1 cellular context compared by ENCODE assay signal in the genomic region with DNA sequence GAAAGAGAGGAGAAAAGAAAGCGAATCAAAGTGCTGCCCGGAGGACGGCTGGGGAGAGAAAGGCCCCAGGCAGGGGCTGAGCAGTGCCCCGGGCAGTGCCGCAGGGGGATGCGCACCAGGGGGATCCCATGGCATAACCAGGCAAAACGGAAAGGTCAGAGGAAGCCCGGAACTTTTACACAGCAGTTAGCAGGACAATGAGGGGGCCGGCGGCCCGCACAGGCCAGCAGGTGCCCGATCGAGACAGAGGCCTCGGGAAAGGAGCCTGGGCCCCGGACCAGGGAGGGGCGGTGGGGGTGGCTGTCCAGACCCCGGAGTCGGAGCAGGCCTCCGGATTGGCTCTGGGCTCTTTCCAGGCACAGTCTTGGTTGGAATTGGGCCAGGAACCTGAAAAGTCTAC.
TF ChIP-seq lines count a peak whose summit lies in the region.

No MANE protein-coding gene starts in this region.

TF ChIP-seq in GM23338, 12 proteins besides CTCF, POLR2A, EP300 and RAD21 (continued from another document):
- TF ChIP-seq, protein P1, sequence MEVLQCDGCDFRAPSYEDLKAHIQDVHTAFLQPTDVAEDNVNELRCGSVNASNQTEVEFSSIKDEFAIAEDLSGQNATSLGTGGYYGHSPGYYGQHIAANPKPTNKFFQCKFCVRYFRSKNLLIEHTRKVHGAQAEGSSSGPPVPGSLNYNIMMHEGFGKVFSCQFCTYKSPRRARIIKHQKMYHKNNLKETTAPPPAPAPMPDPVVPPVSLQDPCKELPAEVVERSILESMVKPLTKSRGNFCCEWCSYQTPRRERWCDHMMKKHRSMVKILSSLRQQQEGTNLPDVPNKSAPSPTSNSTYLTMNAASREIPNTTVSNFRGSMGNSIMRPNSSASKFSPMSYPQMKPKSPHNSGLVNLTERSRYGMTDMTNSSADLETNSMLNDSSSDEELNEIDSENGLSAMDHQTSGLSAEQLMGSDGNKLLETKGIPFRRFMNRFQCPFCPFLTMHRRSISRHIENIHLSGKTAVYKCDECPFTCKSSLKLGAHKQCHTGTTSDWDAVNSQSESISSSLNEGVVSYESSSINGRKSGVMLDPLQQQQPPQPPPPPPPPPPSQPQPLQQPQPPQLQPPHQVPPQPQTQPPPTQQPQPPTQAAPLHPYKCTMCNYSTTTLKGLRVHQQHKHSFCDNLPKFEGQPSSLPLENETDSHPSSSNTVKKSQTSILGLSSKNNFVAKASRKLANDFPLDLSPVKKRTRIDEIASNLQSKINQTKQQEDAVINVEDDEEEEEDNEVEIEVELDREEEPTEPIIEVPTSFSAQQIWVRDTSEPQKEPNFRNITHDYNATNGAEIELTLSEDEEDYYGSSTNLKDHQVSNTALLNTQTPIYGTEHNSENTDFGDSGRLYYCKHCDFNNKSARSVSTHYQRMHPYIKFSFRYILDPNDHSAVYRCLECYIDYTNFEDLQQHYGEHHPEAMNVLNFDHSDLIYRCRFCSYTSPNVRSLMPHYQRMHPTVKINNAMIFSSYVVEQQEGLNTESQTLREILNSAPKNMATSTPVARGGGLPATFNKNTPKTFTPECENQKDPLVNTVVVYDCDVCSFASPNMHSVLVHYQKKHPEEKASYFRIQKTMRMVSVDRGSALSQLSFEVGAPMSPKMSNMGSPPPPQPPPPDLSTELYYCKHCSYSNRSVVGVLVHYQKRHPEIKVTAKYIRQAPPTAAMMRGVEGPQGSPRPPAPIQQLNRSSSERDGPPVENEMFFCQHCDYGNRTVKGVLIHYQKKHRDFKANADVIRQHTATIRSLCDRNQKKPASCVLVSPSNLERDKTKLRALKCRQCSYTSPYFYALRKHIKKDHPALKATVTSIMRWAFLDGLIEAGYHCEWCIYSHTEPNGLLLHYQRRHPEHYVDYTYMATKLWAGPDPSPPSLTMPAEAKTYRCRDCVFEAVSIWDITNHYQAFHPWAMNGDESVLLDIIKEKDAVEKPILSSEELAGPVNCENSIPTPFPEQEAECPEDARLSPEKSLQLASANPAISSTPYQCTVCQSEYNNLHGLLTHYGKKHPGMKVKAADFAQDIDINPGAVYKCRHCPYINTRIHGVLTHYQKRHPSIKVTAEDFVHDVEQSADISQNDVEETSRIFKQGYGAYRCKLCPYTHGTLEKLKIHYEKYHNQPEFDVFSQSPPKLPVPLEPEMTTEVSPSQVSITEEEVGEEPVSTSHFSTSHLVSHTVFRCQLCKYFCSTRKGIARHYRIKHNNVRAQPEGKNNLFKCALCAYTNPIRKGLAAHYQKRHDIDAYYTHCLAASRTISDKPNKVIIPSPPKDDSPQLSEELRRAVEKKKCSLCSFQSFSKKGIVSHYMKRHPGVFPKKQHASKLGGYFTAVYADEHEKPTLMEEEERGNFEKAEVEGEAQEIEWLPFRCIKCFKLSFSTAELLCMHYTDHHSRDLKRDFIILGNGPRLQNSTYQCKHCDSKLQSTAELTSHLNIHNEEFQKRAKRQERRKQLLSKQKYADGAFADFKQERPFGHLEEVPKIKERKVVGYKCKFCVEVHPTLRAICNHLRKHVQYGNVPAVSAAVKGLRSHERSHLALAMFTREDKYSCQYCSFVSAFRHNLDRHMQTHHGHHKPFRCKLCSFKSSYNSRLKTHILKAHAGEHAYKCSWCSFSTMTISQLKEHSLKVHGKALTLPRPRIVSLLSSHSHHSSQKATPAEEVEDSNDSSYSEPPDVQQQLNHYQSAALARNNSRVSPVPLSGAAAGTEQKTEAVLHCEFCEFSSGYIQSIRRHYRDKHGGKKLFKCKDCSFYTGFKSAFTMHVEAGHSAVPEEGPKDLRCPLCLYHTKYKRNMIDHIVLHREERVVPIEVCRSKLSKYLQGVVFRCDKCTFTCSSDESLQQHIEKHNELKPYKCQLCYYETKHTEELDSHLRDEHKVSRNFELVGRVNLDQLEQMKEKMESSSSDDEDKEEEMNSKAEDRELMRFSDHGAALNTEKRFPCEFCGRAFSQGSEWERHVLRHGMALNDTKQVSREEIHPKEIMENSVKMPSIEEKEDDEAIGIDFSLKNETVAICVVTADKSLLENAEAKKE (CRISPR knock-in tag; IDR thresholded peaks at IDR 0.05) = no peak
- TF ChIP-seq, protein P2, sequence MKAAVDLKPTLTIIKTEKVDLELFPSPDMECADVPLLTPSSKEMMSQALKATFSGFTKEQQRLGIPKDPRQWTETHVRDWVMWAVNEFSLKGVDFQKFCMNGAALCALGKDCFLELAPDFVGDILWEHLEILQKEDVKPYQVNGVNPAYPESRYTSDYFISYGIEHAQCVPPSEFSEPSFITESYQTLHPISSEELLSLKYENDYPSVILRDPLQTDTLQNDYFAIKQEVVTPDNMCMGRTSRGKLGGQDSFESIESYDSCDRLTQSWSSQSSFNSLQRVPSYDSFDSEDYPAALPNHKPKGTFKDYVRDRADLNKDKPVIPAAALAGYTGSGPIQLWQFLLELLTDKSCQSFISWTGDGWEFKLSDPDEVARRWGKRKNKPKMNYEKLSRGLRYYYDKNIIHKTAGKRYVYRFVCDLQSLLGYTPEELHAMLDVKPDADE (IDR thresholded peaks at IDR 0.05) = no peak
- no peak for TF ChIP-seq EZH2phosphoT487 (IDR thresholded peaks at IDR 0.05; ENCODE audit: unreplicated experiment)
- no peak for TF ChIP-seq NANOG (IDR thresholded peaks at IDR 0.05; ENCODE audit: borderline replicate concordance)
- TF ChIP-seq ZNF331 (CRISPR knock-in tag; IDR thresholded peaks at IDR 0.05; ENCODE audit: low read depth) = no peak
- no peak for TF ChIP-seq ZNF114 (CRISPR knock-in tag; IDR thresholded peaks at IDR 0.05)
- TF ChIP-seq POLR2AphosphoS5 (IDR thresholded peaks at IDR 0.05; ENCODE audit: low read depth) = no peak
- no peak for TF ChIP-seq EZH2 (IDR thresholded peaks at IDR 0.05; ENCODE audit: low read depth, unreplicated experiment)
- no peak for TF ChIP-seq JUNB (IDR thresholded peaks at IDR 0.05; ENCODE audit: unreplicated experiment)
- TF ChIP-seq, protein P3, sequence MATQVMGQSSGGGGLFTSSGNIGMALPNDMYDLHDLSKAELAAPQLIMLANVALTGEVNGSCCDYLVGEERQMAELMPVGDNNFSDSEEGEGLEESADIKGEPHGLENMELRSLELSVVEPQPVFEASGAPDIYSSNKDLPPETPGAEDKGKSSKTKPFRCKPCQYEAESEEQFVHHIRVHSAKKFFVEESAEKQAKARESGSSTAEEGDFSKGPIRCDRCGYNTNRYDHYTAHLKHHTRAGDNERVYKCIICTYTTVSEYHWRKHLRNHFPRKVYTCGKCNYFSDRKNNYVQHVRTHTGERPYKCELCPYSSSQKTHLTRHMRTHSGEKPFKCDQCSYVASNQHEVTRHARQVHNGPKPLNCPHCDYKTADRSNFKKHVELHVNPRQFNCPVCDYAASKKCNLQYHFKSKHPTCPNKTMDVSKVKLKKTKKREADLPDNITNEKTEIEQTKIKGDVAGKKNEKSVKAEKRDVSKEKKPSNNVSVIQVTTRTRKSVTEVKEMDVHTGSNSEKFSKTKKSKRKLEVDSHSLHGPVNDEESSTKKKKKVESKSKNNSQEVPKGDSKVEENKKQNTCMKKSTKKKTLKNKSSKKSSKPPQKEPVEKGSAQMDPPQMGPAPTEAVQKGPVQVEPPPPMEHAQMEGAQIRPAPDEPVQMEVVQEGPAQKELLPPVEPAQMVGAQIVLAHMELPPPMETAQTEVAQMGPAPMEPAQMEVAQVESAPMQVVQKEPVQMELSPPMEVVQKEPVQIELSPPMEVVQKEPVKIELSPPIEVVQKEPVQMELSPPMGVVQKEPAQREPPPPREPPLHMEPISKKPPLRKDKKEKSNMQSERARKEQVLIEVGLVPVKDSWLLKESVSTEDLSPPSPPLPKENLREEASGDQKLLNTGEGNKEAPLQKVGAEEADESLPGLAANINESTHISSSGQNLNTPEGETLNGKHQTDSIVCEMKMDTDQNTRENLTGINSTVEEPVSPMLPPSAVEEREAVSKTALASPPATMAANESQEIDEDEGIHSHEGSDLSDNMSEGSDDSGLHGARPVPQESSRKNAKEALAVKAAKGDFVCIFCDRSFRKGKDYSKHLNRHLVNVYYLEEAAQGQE (IDR thresholded peaks at IDR 0.05; ENCODE audit: unreplicated experiment) = no peak
- no peak for TF ChIP-seq CREB1 (CRISPR knock-in tag; IDR thresholded peaks at IDR 0.05; ENCODE audit: low read depth)
